ENCODE assay signal across 24 cellular contexts in genomic region chr12:112602150-112602549, GRCh38.
"Had no signal": no experiment of that assay in that cellular context is flagged by ENCODE, and none has a peak within 500 bp of the region (broad histone marks: within the 10 kb centered on the region; RNA-seq: fewer than 3 reads in every experiment).

No MANE protein-coding gene starts in this region.

- H3K4me3 ChIP-seq: esophagus squamous epithelium, gastrocnemius medialis, lower lobe of right lung, mucosa of descending colon, prostate gland, thyroid gland had no signal

- H3K36me3 ChIP-seq: esophagus squamous epithelium, gastrocnemius medialis, lower lobe of right lung, prostate gland, thyroid gland, WERI-Rb-1 had no signal

- H3K9me3 Mint-ChIP-seq: activated naive CD4-positive, alpha-beta T cell treated with anti-CD3 and anti-CD28 coated beads, Interleukin-2, amount 50 U/mL, for 24 hours; effector memory CD8-positive, alpha-beta T cell had no signal

- H3K27ac Mint-ChIP-seq: activated CD8-positive, alpha-beta T cell treated with anti-CD3 and anti-CD28 coated beads, Interleukin-2, amount 10 ng/mL, durations not matched to agents 7 days and 5 days; activated naive CD4-positive, alpha-beta T cell treated with anti-CD3 and anti-CD28 coated beads, Interleukin-2, amount 50 U/mL, for 24 hours; effector memory CD8-positive, alpha-beta T cell had no signal

- DNase-seq: activated CD4-positive, alpha-beta T cell treated with anti-CD3 and anti-CD28 coated beads for 1 hour; activated CD4-positive, alpha-beta T cell treated with anti-CD3 and anti-CD28 coated beads, Interleukin-2, amount 50 U/mL, for 1 hour; activated CD8-positive, alpha-beta T cell treated with anti-CD3 and anti-CD28 coated beads, Interleukin-2, amount 10 ng/mL, durations not matched to agents 7 days and 5 days; activated gamma-delta T cell treated with Interleukin-2 at 50 U/mL for 16 hours; aorta; caudate nucleus; dermis blood vessel endothelial cell; effector memory CD8-positive, alpha-beta T cell; esophagus squamous epithelium; gastrocnemius medialis; hippocampal formation; lower lobe of right lung; mesendoderm; mucosa of descending colon; stimulated activated CD4-positive, alpha-beta T cell treated with anti-CD3 and anti-CD28 coated beads, Interleukin-4, amount 100 ng/mL, for 24 hours; stimulated activated naive CD4-positive, alpha-beta T cell treated with Interleukin-2 at 50 U/mL for 16 hours; T-helper 1 cell; thyroid gland; WERI-Rb-1 had no signal

- H3K36me3 Mint-ChIP-seq: activated naive CD4-positive, alpha-beta T cell treated with anti-CD3 and anti-CD28 coated beads, Interleukin-2, amount 50 U/mL, for 24 hours; brain had no signal

- H3K4me1 Mint-ChIP-seq: activated naive CD4-positive, alpha-beta T cell treated with anti-CD3 and anti-CD28 coated beads, Interleukin-2, amount 50 U/mL, for 24 hours had no signal

- ATAC-seq: activated CD8-positive, alpha-beta T cell treated with anti-CD3 and anti-CD28 coated beads, Interleukin-2, amount 10 ng/mL, durations not matched to agents 7 days and 5 days; effector memory CD8-positive, alpha-beta T cell; gastrocnemius medialis; left lobe of liver; lower lobe of right lung; mucosa of descending colon had no signal

- H3K27me3 ChIP-seq: gastrocnemius medialis, thyroid gland had no signal

- H3K4me3 Mint-ChIP-seq: activated CD8-positive, alpha-beta T cell treated with anti-CD3 and anti-CD28 coated beads, Interleukin-2, amount 10 ng/mL, durations not matched to agents 7 days and 5 days; activated naive CD4-positive, alpha-beta T cell treated with anti-CD3 and anti-CD28 coated beads, Interleukin-2, amount 50 U/mL, for 24 hours; brain; effector memory CD8-positive, alpha-beta T cell had no signal

- H3K9me3 ChIP-seq: esophagus squamous epithelium, gastrocnemius medialis, lower lobe of right lung, mucosa of descending colon, prostate gland, thyroid gland had no signal

- H3K27ac ChIP-seq: esophagus squamous epithelium, gastrocnemius medialis, lower lobe of right lung, prostate gland, thyroid gland, WERI-Rb-1 had no signal

- FAIRE-seq: TTC549 had no signal

- H3K4me1 ChIP-seq: esophagus squamous epithelium, gastrocnemius medialis, prostate gland, thyroid gland had no signal
